Comparison of ENCODE assay signal across 1 cellular context in the genomic region with DNA sequence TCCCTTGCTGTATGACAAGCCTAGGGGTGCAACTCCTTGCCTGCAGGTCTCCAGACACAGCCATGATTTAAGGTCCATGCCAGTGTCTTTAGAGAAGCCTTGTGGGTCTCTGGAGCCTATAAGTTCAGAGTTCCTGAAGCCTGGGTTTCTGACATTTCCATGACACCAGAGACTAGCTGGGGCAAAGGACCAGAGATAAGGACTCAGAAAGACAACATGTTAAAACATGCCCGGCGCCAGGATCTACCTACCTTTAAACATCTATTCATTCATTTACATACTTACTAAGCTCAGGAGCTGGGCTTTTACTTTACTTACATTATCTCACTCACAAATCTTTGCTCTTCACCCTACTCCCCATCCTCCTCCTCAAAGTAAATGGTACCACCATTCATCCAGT.
TF ChIP-seq lines count a peak whose summit lies in the region.

No MANE protein-coding gene starts in this region.

TF ChIP-seq in H1, 55 proteins besides CTCF, POLR2A, EP300 and RAD21:
- no peak for TF ChIP-seq FOSL1 (IDR thresholded peaks at IDR 0.05; ENCODE audit: insufficient read depth, low read depth, low read length)
- no peak for TF ChIP-seq POLR2AphosphoS5 (IDR thresholded peaks at IDR 0.05; ENCODE audit: low read depth, low read length)
- TF ChIP-seq, protein P1, sequence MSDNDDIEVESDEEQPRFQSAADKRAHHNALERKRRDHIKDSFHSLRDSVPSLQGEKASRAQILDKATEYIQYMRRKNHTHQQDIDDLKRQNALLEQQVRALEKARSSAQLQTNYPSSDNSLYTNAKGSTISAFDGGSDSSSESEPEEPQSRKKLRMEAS (IDR thresholded peaks at IDR 0.05): no peak
- TF ChIP-seq ZNF274 (IDR thresholded peaks at IDR 0.05; ENCODE audit: borderline replicate concordance, extremely low read depth, low read length): no peak
- no peak for TF ChIP-seq TAF7 (optimal IDR thresholded peaks at IDR 0.05; ENCODE audit: borderline replicate concordance, low read depth, low read length)
- TF ChIP-seq NRF1 (IDR thresholded peaks at IDR 0.05; ENCODE audit: low read depth, low read length): no peak
- TF ChIP-seq CTBP2 (IDR thresholded peaks at IDR 0.05; ENCODE audit: borderline replicate concordance, insufficient read depth, insufficient read length, low read length): no peak
- no peak for TF ChIP-seq HDAC6 (IDR thresholded peaks at IDR 0.05; ENCODE audit: low read depth, low read length)
- TF ChIP-seq BCL11A (IDR thresholded peaks at IDR 0.05; ENCODE audit: low read depth in 2 of 2, low read length in 2 of 2): no peak
- TF ChIP-seq SUZ12 (IDR thresholded peaks at IDR 0.05; ENCODE audit: low read length): no peak
- no peak for TF ChIP-seq TAF1 (IDR thresholded peaks at IDR 0.05; ENCODE audit: low read depth, low read length)
- no peak for TF ChIP-seq HDAC2 (IDR thresholded peaks at IDR 0.05; ENCODE audit: borderline replicate concordance in 1 of 2, low read depth in 2 of 2, low read length in 2 of 2)
- no peak for TF ChIP-seq RFX5 (IDR thresholded peaks at IDR 0.05; ENCODE audit: borderline replicate concordance, low read depth, low read length)
- TF ChIP-seq SIX5 (IDR thresholded peaks at IDR 0.05; ENCODE audit: low read depth, low read length): no peak
